In genomic region chr1:2297246-2298011, GRCh38 we compare ENCODE assay signal across 18 cellular contexts.
"Had no signal": no experiment of that assay in that cellular context is flagged by ENCODE, and none has a peak within 500 bp of the region (broad histone marks: within the 10 kb centered on the region; RNA-seq: fewer than 3 reads in every experiment).

No MANE protein-coding gene starts in this region.

- H3K27me3 Mint-ChIP-seq: activated CD4-positive, alpha-beta memory T cell treated with anti-CD3 and anti-CD28 coated beads for 36 hours; activated T-helper 17 cell treated with anti-CD3 and anti-CD28 coated beads, Interleukin-2, amount 50 U/mL, for 72 hours had no signal

- H3K9me3 ChIP-seq: breast epithelium, mucosa of descending colon, neutrophil, sigmoid colon had no signal

- H3K27ac ChIP-seq: neutrophil, parathyroid adenoma had no signal

- H3K36me3 ChIP-seq: breast epithelium, neutrophil, sigmoid colon had no signal

- H2AFZ ChIP-seq: parathyroid adenoma had no signal

- H3K27me3 ChIP-seq: breast epithelium, sigmoid colon had no signal

- H3K4me1 ChIP-seq: parathyroid adenoma had no signal

- H3K9me3 Mint-ChIP-seq: activated CD4-positive, alpha-beta memory T cell treated with anti-CD3 and anti-CD28 coated beads for 36 hours; activated T-helper 17 cell treated with anti-CD3 and anti-CD28 coated beads, Interleukin-2, amount 50 U/mL, for 72 hours; natural killer cell had no signal

- FAIRE-seq: astrocyte, islet of Langerhans had no signal

- H3K4me3 Mint-ChIP-seq: activated CD4-positive, alpha-beta memory T cell treated with anti-CD3 and anti-CD28 coated beads for 36 hours had no signal

- H3K9ac ChIP-seq: parathyroid adenoma had no signal

- DNase-seq: activated CD4-positive, alpha-beta memory T cell treated with anti-CD3 and anti-CD28 coated beads for 36 hours; activated CD4-positive, CD25-positive, alpha-beta regulatory T cell treated with anti-CD3 and anti-CD28 coated beads, Interleukin-2, amount 50 U/mL, for 72 hours; activated naive CD4-positive, alpha-beta T cell treated with Interleukin-2 at 50 U/mL for 16 hours; activated T-cell treated with anti-CD3 and anti-CD28 coated beads for 4 hours; dermis blood vessel endothelial cell; foreskin fibroblast; left cardiac atrium; mesenchymal stem cell; mucosa of descending colon; natural killer cell; sigmoid colon; stimulated activated CD4-positive, alpha-beta T cell treated with anti-CD3 and anti-CD28 coated beads, Interleukin-4, amount 100 ng/mL, for 4 hours had no signal

- H3K36me3 Mint-ChIP-seq: natural killer cell had no signal

- H3K4me3 ChIP-seq: breast epithelium, mucosa of descending colon, sigmoid colon had no signal

- ATAC-seq: activated T-helper 17 cell treated with anti-CD3 and anti-CD28 coated beads, Interleukin-2, amount 50 U/mL, for 72 hours; left cardiac atrium; mucosa of descending colon; natural killer cell had no signal
